In the genomic region with DNA sequence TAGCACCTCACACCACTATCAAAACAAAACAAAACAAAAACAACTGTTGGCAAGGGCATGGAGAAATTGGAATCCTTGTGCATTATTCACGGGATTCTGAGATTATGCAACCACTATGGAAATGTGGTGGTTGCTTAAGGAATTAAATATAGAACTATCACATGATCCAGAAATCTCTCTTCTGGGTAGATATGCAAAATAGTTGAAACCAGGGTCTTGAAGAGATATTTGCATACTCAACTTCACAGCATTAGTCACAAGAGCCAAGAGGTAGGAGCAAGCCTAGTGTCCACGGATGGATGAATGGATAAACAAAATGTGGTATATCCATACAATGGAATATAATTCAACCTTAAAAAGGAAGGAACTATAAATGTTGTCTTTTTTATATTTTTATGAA, we compare ENCODE assay signal across 1 cellular context.
TF ChIP-seq lines count a peak whose summit lies in the region.

No MANE protein-coding gene starts in this region.

TF ChIP-seq in K562, 482 proteins besides CTCF, POLR2A, EP300 and RAD21 (continued from another document):
- TF ChIP-seq, protein P1, sequence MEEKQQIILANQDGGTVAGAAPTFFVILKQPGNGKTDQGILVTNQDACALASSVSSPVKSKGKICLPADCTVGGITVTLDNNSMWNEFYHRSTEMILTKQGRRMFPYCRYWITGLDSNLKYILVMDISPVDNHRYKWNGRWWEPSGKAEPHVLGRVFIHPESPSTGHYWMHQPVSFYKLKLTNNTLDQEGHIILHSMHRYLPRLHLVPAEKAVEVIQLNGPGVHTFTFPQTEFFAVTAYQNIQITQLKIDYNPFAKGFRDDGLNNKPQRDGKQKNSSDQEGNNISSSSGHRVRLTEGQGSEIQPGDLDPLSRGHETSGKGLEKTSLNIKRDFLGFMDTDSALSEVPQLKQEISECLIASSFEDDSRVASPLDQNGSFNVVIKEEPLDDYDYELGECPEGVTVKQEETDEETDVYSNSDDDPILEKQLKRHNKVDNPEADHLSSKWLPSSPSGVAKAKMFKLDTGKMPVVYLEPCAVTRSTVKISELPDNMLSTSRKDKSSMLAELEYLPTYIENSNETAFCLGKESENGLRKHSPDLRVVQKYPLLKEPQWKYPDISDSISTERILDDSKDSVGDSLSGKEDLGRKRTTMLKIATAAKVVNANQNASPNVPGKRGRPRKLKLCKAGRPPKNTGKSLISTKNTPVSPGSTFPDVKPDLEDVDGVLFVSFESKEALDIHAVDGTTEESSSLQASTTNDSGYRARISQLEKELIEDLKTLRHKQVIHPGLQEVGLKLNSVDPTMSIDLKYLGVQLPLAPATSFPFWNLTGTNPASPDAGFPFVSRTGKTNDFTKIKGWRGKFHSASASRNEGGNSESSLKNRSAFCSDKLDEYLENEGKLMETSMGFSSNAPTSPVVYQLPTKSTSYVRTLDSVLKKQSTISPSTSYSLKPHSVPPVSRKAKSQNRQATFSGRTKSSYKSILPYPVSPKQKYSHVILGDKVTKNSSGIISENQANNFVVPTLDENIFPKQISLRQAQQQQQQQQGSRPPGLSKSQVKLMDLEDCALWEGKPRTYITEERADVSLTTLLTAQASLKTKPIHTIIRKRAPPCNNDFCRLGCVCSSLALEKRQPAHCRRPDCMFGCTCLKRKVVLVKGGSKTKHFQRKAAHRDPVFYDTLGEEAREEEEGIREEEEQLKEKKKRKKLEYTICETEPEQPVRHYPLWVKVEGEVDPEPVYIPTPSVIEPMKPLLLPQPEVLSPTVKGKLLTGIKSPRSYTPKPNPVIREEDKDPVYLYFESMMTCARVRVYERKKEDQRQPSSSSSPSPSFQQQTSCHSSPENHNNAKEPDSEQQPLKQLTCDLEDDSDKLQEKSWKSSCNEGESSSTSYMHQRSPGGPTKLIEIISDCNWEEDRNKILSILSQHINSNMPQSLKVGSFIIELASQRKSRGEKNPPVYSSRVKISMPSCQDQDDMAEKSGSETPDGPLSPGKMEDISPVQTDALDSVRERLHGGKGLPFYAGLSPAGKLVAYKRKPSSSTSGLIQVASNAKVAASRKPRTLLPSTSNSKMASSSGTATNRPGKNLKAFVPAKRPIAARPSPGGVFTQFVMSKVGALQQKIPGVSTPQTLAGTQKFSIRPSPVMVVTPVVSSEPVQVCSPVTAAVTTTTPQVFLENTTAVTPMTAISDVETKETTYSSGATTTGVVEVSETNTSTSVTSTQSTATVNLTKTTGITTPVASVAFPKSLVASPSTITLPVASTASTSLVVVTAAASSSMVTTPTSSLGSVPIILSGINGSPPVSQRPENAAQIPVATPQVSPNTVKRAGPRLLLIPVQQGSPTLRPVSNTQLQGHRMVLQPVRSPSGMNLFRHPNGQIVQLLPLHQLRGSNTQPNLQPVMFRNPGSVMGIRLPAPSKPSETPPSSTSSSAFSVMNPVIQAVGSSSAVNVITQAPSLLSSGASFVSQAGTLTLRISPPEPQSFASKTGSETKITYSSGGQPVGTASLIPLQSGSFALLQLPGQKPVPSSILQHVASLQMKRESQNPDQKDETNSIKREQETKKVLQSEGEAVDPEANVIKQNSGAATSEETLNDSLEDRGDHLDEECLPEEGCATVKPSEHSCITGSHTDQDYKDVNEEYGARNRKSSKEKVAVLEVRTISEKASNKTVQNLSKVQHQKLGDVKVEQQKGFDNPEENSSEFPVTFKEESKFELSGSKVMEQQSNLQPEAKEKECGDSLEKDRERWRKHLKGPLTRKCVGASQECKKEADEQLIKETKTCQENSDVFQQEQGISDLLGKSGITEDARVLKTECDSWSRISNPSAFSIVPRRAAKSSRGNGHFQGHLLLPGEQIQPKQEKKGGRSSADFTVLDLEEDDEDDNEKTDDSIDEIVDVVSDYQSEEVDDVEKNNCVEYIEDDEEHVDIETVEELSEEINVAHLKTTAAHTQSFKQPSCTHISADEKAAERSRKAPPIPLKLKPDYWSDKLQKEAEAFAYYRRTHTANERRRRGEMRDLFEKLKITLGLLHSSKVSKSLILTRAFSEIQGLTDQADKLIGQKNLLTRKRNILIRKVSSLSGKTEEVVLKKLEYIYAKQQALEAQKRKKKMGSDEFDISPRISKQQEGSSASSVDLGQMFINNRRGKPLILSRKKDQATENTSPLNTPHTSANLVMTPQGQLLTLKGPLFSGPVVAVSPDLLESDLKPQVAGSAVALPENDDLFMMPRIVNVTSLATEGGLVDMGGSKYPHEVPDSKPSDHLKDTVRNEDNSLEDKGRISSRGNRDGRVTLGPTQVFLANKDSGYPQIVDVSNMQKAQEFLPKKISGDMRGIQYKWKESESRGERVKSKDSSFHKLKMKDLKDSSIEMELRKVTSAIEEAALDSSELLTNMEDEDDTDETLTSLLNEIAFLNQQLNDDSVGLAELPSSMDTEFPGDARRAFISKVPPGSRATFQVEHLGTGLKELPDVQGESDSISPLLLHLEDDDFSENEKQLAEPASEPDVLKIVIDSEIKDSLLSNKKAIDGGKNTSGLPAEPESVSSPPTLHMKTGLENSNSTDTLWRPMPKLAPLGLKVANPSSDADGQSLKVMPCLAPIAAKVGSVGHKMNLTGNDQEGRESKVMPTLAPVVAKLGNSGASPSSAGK (IDR thresholded peaks at IDR 0.05): no peak
- TF ChIP-seq, protein P2, sequence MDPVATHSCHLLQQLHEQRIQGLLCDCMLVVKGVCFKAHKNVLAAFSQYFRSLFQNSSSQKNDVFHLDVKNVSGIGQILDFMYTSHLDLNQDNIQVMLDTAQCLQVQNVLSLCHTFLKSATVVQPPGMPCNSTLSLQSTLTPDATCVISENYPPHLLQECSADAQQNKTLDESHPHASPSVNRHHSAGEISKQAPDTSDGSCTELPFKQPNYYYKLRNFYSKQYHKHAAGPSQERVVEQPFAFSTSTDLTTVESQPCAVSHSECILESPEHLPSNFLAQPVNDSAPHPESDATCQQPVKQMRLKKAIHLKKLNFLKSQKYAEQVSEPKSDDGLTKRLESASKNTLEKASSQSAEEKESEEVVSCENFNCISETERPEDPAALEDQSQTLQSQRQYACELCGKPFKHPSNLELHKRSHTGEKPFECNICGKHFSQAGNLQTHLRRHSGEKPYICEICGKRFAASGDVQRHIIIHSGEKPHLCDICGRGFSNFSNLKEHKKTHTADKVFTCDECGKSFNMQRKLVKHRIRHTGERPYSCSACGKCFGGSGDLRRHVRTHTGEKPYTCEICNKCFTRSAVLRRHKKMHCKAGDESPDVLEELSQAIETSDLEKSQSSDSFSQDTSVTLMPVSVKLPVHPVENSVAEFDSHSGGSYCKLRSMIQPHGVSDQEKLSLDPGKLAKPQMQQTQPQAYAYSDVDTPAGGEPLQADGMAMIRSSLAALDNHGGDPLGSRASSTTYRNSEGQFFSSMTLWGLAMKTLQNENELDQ (CRISPR knock-in tag; IDR thresholded peaks at IDR 0.05; ENCODE audit: borderline replicate concordance): no peak
- peak; percentile 43; the same call in 1 of the 2 replicates for TF ChIP-seq CEBPB (tag; IDR thresholded peaks at IDR 0.05)
TF ChIP-seq in K562: peak in this region for 1.
